Comparison of ENCODE assay signal across 32 cellular contexts in the genomic region with DNA sequence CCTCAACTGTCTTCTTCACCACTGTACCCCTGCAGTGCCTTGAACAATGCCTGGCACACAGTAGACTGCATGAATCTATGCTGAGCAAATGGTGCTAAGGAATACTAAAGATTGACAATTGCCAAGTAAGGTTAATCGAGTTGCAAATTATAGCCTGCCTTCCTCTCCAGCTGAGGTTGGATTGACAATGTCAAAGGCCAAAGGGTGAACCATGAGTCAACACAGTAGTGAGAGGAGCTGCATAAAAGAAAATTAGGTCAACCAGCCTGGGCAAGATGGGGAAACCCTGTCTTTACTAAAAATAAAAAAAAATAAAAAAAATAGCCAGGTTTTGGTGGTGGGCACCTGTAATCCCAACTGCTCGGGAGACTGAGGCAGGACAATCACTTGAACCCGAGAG.
"Had no signal": no experiment of that assay in that cellular context is flagged by ENCODE, and none has a peak within 500 bp of the region (broad histone marks: within the 10 kb centered on the region; RNA-seq: fewer than 3 reads in every experiment).

No MANE protein-coding gene starts in this region.

- H3K27me3 Mint-ChIP-seq: activated CD4-positive, alpha-beta memory T cell treated with anti-CD3 and anti-CD28 coated beads, Interleukin-2, amount 10 ng/mL, durations not matched to agents 7 days and 5 days; activated CD8-positive, alpha-beta memory T cell treated with anti-CD3 and anti-CD28 coated beads, Interleukin-2, amount 10 ng/mL, durations not matched to agents 7 days and 5 days; activated naive CD8-positive, alpha-beta T cell treated with anti-CD3 and anti-CD28 coated beads for 36 hours; activated T-helper 17 cell treated with anti-CD3 and anti-CD28 coated beads, Interleukin-2, amount 50 U/mL, for 72 hours; central memory CD8-positive, alpha-beta T cell had no signal

- ATAC-seq: activated CD8-positive, alpha-beta memory T cell treated with anti-CD3 and anti-CD28 coated beads, Interleukin-2, amount 10 ng/mL, durations not matched to agents 7 days and 5 days; activated T-cell treated with anti-CD3 and anti-CD28 coated beads, Interleukin-2, amount 50 U/mL, for 72 hours; activated T-helper 17 cell treated with anti-CD3 and anti-CD28 coated beads, Interleukin-2, amount 50 U/mL, for 72 hours; Panc1 had no signal

- DNase-seq: activated CD4-positive, alpha-beta memory T cell treated with anti-CD3 and anti-CD28 coated beads, Interleukin-2, amount 10 ng/mL, durations not matched to agents 7 days and 5 days; activated CD4-positive, alpha-beta T cell treated with anti-CD3 and anti-CD28 coated beads for 1 hour; activated CD4-positive, alpha-beta T cell treated with anti-CD3 and anti-CD28 coated beads for 48 hours; activated CD4-positive, CD25-positive, alpha-beta regulatory T cell; activated CD8-positive, alpha-beta memory T cell treated with anti-CD3 and anti-CD28 coated beads for 24 hours; activated CD8-positive, alpha-beta memory T cell treated with anti-CD3 and anti-CD28 coated beads, Interleukin-2, amount 10 ng/mL, durations not matched to agents 7 days and 5 days; activated effector memory CD4-positive, alpha-beta T cell treated with anti-CD3 and anti-CD28 coated beads, Interleukin-2, amount 50 U/mL, for 16 hours; activated naive CD4-positive, alpha-beta T cell; activated naive CD4-positive, alpha-beta T cell treated with anti-CD3 and anti-CD28 coated beads, Interleukin-2, amount 50 U/mL, for 16 hours; activated naive CD8-positive, alpha-beta T cell treated with anti-CD3 and anti-CD28 coated beads for 36 hours; activated T-cell treated with anti-CD3 and anti-CD28 coated beads, Interleukin-2, amount 50 U/mL, for 1 hour; activated T-cell treated with anti-CD3 and anti-CD28 coated beads, Interleukin-2, amount 50 U/mL, for 72 hours; amniotic stem cell; aorta; MM.1S; MV-4-11; NCI-H1092; NCI-H1417; NCI-H146; NCI-H187; NCI-H2081; NCI-H2171 treated with DMSO at 0.1 percent for 48 hours; NCI-H2227 treated with DMSO at 0.1 percent for 48 hours; NCI-H446; NCI-H510A treated with DMSO at 0.1 percent for 48 hours; SHP77; SJCRH30; T1000; WERI-Rb-1 had no signal

- H3K9me3 Mint-ChIP-seq: activated CD4-positive, alpha-beta memory T cell treated with anti-CD3 and anti-CD28 coated beads, Interleukin-2, amount 10 ng/mL, durations not matched to agents 7 days and 5 days; activated naive CD8-positive, alpha-beta T cell treated with anti-CD3 and anti-CD28 coated beads for 36 hours; activated T-cell treated with anti-CD3 and anti-CD28 coated beads, Interleukin-2, amount 50 U/mL, for 72 hours; activated T-helper 17 cell treated with anti-CD3 and anti-CD28 coated beads, Interleukin-2, amount 50 U/mL, for 72 hours had no signal

- H3K4me3 Mint-ChIP-seq: activated CD4-positive, alpha-beta memory T cell treated with anti-CD3 and anti-CD28 coated beads, Interleukin-2, amount 10 ng/mL, durations not matched to agents 7 days and 5 days; activated CD8-positive, alpha-beta memory T cell treated with anti-CD3 and anti-CD28 coated beads, Interleukin-2, amount 10 ng/mL, durations not matched to agents 7 days and 5 days; activated naive CD8-positive, alpha-beta T cell treated with anti-CD3 and anti-CD28 coated beads for 36 hours; activated T-cell treated with anti-CD3 and anti-CD28 coated beads, Interleukin-2, amount 50 U/mL, for 72 hours; activated T-helper 17 cell treated with anti-CD3 and anti-CD28 coated beads, Interleukin-2, amount 50 U/mL, for 72 hours; central memory CD8-positive, alpha-beta T cell had no signal

- H3K27ac Mint-ChIP-seq: activated CD4-positive, alpha-beta memory T cell treated with anti-CD3 and anti-CD28 coated beads, Interleukin-2, amount 10 ng/mL, durations not matched to agents 7 days and 5 days; activated CD8-positive, alpha-beta memory T cell treated with anti-CD3 and anti-CD28 coated beads, Interleukin-2, amount 10 ng/mL, durations not matched to agents 7 days and 5 days; activated naive CD8-positive, alpha-beta T cell treated with anti-CD3 and anti-CD28 coated beads for 36 hours; activated T-cell treated with anti-CD3 and anti-CD28 coated beads, Interleukin-2, amount 50 U/mL, for 72 hours; activated T-helper 17 cell treated with anti-CD3 and anti-CD28 coated beads, Interleukin-2, amount 50 U/mL, for 72 hours had no signal

- H3K4me1 Mint-ChIP-seq: activated CD4-positive, alpha-beta memory T cell treated with anti-CD3 and anti-CD28 coated beads, Interleukin-2, amount 10 ng/mL, durations not matched to agents 7 days and 5 days; activated CD8-positive, alpha-beta memory T cell treated with anti-CD3 and anti-CD28 coated beads, Interleukin-2, amount 10 ng/mL, durations not matched to agents 7 days and 5 days; activated naive CD8-positive, alpha-beta T cell treated with anti-CD3 and anti-CD28 coated beads for 36 hours; activated T-helper 17 cell treated with anti-CD3 and anti-CD28 coated beads, Interleukin-2, amount 50 U/mL, for 72 hours; central memory CD8-positive, alpha-beta T cell had no signal
